13 cellular contexts compared by ENCODE assay signal in the genomic region with DNA sequence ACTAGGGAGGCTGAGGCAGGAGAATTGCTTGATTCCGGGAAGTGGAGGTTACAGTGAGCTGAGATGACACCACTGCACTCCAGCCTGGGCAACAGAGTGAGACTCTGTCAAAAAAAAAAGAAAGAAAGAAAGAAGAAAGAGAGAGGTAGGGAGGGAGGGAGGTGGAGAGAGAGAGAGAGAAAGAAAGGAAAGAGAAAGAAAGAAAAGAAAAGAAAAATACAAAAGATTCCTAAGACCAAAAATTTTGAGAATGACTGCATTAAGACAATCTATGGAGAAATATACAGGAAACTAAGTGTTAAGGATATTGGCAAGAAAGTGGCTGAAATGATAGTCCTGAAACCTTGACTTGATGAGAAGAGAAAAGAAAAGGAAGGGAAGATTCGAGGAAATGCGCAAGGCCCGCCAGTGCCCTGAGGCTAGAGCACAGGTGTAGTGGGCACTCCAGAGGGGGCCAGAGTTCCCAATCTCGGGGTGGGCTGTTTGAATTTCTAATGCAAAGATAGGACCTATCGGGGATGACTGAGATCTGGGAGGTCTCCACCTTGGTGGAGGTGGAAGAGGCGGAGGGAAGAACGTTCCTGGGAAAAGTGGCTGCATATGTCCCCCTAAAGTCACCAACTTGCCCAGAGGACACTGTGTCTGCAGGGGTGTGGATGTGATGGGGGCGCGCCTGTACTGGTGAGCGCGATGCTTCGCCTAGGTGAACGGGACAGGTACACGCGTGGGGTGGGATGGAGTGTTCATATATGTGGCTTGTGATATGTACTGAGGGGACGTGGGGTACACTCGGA. TPM values are rescaled to one million over a fixed set of nuclear protein-coding genes. Genes with fewer than 3 reads are reported as not detected.
A peak's percentile ranks its signal among the peaks of the same experiment; 100 is the strongest.
DNase-seq lines count a peak whose midpoint lies in the region; ATAC-seq, FAIRE-seq and TF ChIP-seq lines count a peak whose summit lies in the region.
"Had no signal": no experiment of that assay in that cellular context is flagged by ENCODE, and none has a peak within 500 bp of the region (broad histone marks: within the 10 kb centered on the region; RNA-seq: fewer than 3 reads in every experiment).

No MANE protein-coding gene starts in this region.

- in situ Hi-C loops in GM12878 (cut with MboI), result no loop called here
- in situ Hi-C loops in gastrocnemius medialis (cut with MboI; ENCODE audit: low sequenced_read_pairs in 4 of 4), result no loop called here

- RAD21 ChIA-PET in HCT116 (lab: Charles Lee; ENCODE audit: low non-redundant PET in 1 of 2, low total read pairs in 2 of 2, uncharacterized antibody in 2 of 2, unreplicated experiment in 2 of 2) (no interaction called here), GM12878 (lab: Charles Lee; ENCODE audit: unreplicated experiment) (interaction anchor here (0.8 to 5.0 kb wide), 7 partner anchors 27 to 133 kb away, joined by 3 to 30 read pairs (median 4); no protein-coding TSS in a partner anchor)

- H3K27ac ChIP-seq in HCT116 (ENCODE audit: low read depth, low read length) (no peak overlapping the region), GM12878 (ENCODE audit: control insufficient read depth, insufficient read depth) (no peak overlapping the region), gastrocnemius medialis (no peak overlapping the region)
- H3K27ac ChIP-seq: SJCRH30 had no signal

- intact Hi-C loops in HCT116 (cut with micrococcal nuclease), result no loop called here
- intact Hi-C loops in GM12878 (cut with micrococcal nuclease; ENCODE audit: unreplicated experiment), result no loop called here
- intact Hi-C loops in gastrocnemius medialis (cut with DNase I; ENCODE audit: low total_unique reads), result loop anchor here (5.0 kb wide), 1 partner anchor 131 kb away; no protein-coding TSS in a partner anchor

- CTCF ChIA-PET in HCT116 (lab: Charles Lee) (interaction anchor here (2.2 kb wide), 1 partner anchor 134 kb away, joined by 6 read pairs; no protein-coding TSS in a partner anchor), GM12878 (lab: Yijun Ruan, JAX) (interaction anchor here (1.0 to 6.6 kb wide), 8 partner anchors 22 to 133 kb away, joined by 3 to 77 read pairs (median 6); partner anchors contain the start of gene SCNN1G)

- H3K4me3 ChIP-seq in HCT116 (replicated peaks in 1 of 2; ENCODE audit: low read depth in 1 of 2, low read length in 2 of 2) (peak overlapping the region; percentile 26 to 52; a peak in 3 of 4 replicates), GM12878 (0 out of 2 replicates have a peak overlapping the region, but pooled peaks have one; percentile 41), iPS-18c (ENCODE audit: insufficient read depth, low read depth, low read length) (peak overlapping the region; percentile 65), gastrocnemius medialis (peak overlapping the region in 3 of 4 donors; percentile 39 to 50 (median 46))
- H3K4me3 ChIP-seq: SJCRH30 had no signal

- TF ChIP-seq EP300 in GM12878 (IDR thresholded peaks at IDR 0.05; ENCODE audit: borderline replicate concordance in 1 of 2, control insufficient read depth in 1 of 2, low read depth in 2 of 2, low read length in 2 of 2), result no peak

- TF ChIP-seq POLR2A in HCT116 (IDR thresholded peaks at IDR 0.05; ENCODE audit: borderline replicate concordance, extremely low read depth, insufficient read depth, insufficient read length) (no peak), GM12878 (IDR thresholded peaks at IDR 0.05; ENCODE audit: low read depth, low read length) (no peak), gastrocnemius medialis (IDR thresholded peaks at IDR 0.05) (no peak)

- 41% methylated on average over 16 of the region's 18 CpGs for WGBS in GM12878 (ENCODE audit: insufficient coverage, insufficient replicate concordance, low lambda C conversion rate, missing lambda C conversion rate)

- FAIRE-seq in GM12878 (lab: Jason Lieb, UNC), result no peak

- no peaks in the 10 kb centered on the region; a peak in 1 of 4 replicates for H3K4me1 ChIP-seq in HCT116 (ENCODE audit: control insufficient read depth in 1 of 2, insufficient read depth in 2 of 2, low read length in 2 of 2)
- H3K4me1 ChIP-seq in GM12878 (ENCODE audit: control insufficient read depth, insufficient read depth, low read length), result peaks cover 5% of the 10 kb centered on the region; the same call in 1 of the 2 replicates
- no peaks in the 10 kb centered on the region for H3K4me1 ChIP-seq in gastrocnemius medialis
- H3K4me1 ChIP-seq: SJCRH30 had no signal

- TF ChIP-seq CTCF in HCT116 (IDR thresholded peaks at IDR 0.05 in 2 of 3, conservative IDR thresholded peaks at IDR 0.05 in 1 of 3; ENCODE audit: borderline replicate concordance in 1 of 3, insufficient read depth in 1 of 3, low read depth in 2 of 3, low read length in 2 of 3), result no peak
- TF ChIP-seq CTCF in GM12878 (IDR thresholded peaks at IDR 0.05 in 2 of 3, conservative IDR thresholded peaks at IDR 0.05 in 1 of 3; ENCODE audit: control insufficient read depth in 2 of 3, extremely low read depth in 1 of 3, insufficient read depth in 1 of 3, low read depth in 3 of 3, low read length in 3 of 3), result no peak
- TF ChIP-seq CTCF in gastrocnemius medialis (IDR thresholded peaks at IDR 0.05 in 4 of 5, conservative IDR thresholded peaks at IDR 0.05 in 1 of 5), result no peak

- H3K4me2 ChIP-seq in HCT116 (ENCODE audit: low read length) (peak overlapping the region; percentile 70), GM12878 (ENCODE audit: control insufficient read depth, insufficient read depth) (peak overlapping the region; percentile 61)

- no TSS peak for BruUV-seq in HCT116 (replicated peaks; lab: Mats Ljungman, UMichigan)
- BruUV-seq in GM12878 (replicated peaks; lab: Mats Ljungman, UMichigan), result no TSS peak

- TF ChIP-seq RAD21 in HCT116 (IDR thresholded peaks at IDR 0.05; ENCODE audit: low read depth), result no peak
- TF ChIP-seq RAD21 in GM12878 (IDR thresholded peaks at IDR 0.05; ENCODE audit: insufficient read depth, low read depth, low read length), result no peak

- ATAC-seq in HCT116 (no peak), GM12878 (peak; percentile 14), gastrocnemius medialis (no peak), GM18868 (IDR thresholded peaks at IDR 0.05; ENCODE audit: unreplicated experiment) (no peak), HG02623 (IDR thresholded peaks at IDR 0.05; ENCODE audit: unreplicated experiment) (no peak)
- ATAC-seq: activated CD4-positive, alpha-beta T cell treated with anti-CD3 and anti-CD28 coated beads for 36 hours had no signal

- no peaks in the 10 kb centered on the region for H3K79me2 ChIP-seq in HCT116 (ENCODE audit: insufficient read depth, low read length)
- H3K79me2 ChIP-seq in GM12878 (ENCODE audit: control insufficient read depth, insufficient read depth, low read length), result no peaks in the 10 kb centered on the region

- H2AFZ ChIP-seq in HCT116 (ENCODE audit: low read depth, low read length, poor library complexity, severe bottlenecking) (no peak overlapping the region), GM12878 (ENCODE audit: control insufficient read depth, low read depth, low read length) (no peak overlapping the region; the same call in none of the 2 replicates)

- no peaks in the 10 kb centered on the region for H3K9me2 ChIP-seq in HCT116 (ENCODE audit: insufficient read depth)

- H3K27me3 ChIP-seq in HCT116 (ENCODE audit: insufficient read depth, low read length) (peaks cover 10% of the 10 kb centered on the region; the same call in 1 of the 2 replicates), GM12878 (replicated peaks in 1 of 2; ENCODE audit: control insufficient read depth in 2 of 2, insufficient read depth in 2 of 2, low read length in 1 of 2) (peaks cover 2 to 3% of the 10 kb centered on the region in 2 experiments; a peak in 2 of 4 replicates), gastrocnemius medialis (peaks cover 25 to 28% (median 28%) of the 10 kb centered on the region in 3 donors)
- H3K27me3 ChIP-seq: SJCRH30 had no signal

- POLR2A ChIA-PET in HCT116 (lab: Charles Lee), result interaction anchor here (0.6 kb wide), 1 partner anchor 9 kb away, joined by 8 read pairs; no protein-coding TSS in a partner anchor
- POLR2A ChIA-PET in GM12878 (lab: Charles Lee), result interaction anchor here (0.7 kb wide), 1 partner anchor 29 kb away, joined by 3 read pairs; no protein-coding TSS in a partner anchor

- H3K9me3 ChIP-seq in HCT116 (ENCODE audit: control insufficient read depth in 1 of 2, insufficient read depth in 1 of 2, low read depth in 1 of 2, low read length in 2 of 2) (no peaks in the 10 kb centered on the region), GM12878 (replicated peaks; ENCODE audit: control insufficient read depth, insufficient read depth, low read length) (no peaks in the 10 kb centered on the region), iPS-18c (ENCODE audit: control insufficient read depth, insufficient read depth, low read length) (peaks cover 6% of the 10 kb centered on the region), gastrocnemius medialis (no peaks in the 10 kb centered on the region)
- H3K9me3 ChIP-seq: mucosa of descending colon, SJCRH30 had no signal

- H3K9ac ChIP-seq in HCT116 (ENCODE audit: low read length) (no peak overlapping the region), GM12878 (ENCODE audit: control insufficient read depth, insufficient read depth, low read length) (no peak overlapping the region)

- no peaks in the 10 kb centered on the region for H4K20me1 ChIP-seq in HCT116 (ENCODE audit: insufficient read depth)
- H4K20me1 ChIP-seq in GM12878 (ENCODE audit: control insufficient read depth, insufficient read depth), result no peaks in the 10 kb centered on the region

- DNase-seq in HCT116 (ENCODE audit: low read depth, low spot score) (no peak), GM12878 (ENCODE audit: low read depth, low spot score) (no peak), gastrocnemius medialis (no peak), cerebellar cortex (ENCODE audit: low spot score) (no peak)
- DNase-seq in activated CD4-positive, alpha-beta T cell treated with anti-CD3 and anti-CD28 coated beads for 4 hours, result no peak
- DNase-seq: Kasumi-1, NCI-H2227 treated with DMSO at 0.1 percent for 48 hours, SJCRH30 had no signal

- H3K36me3 ChIP-seq in HCT116 (ENCODE audit: control insufficient read depth in 1 of 2, insufficient read depth in 2 of 2, low read length in 2 of 2) (no peaks in the 10 kb centered on the region), GM12878 (ENCODE audit: control insufficient read depth in 2 of 2, insufficient read depth in 2 of 2, low read length in 1 of 2) (no peaks in the 10 kb centered on the region), gastrocnemius medialis (no peaks in the 10 kb centered on the region)
- H3K36me3 ChIP-seq: SJCRH30 had no signal

- SMC1A ChIA-PET in GM12878 (lab: Charles Lee; ENCODE audit: uncharacterized antibody, unreplicated experiment), result interaction anchor here (0.9 to 4.2 kb wide), 8 partner anchors 22 to 133 kb away, joined by 3 to 23 read pairs (median 5); no protein-coding TSS in a partner anchor

RNA-seq across cellular contexts. Expression of gene SCNN1B, which starts 0.7 kb away (rescaled TPM):
- total RNA-seq in HCT116 (2021; ENCODE audit: unreplicated experiment) (0.37 TPM), GM12878 (2014; rRNA removed) (0.22 and 0.28 TPM in 2 replicates), GM12878 (2014; rRNA removed; fragmentation: Illumina TruSeq; extraction: Trizol) (0.37 and 0.58 TPM in 2 replicates), GM12878 (2021) (0.49 and 0.80 TPM in 2 replicates), gastrocnemius medialis (1 to 10 TPM in 2 of 4 donors, under 1 TPM in 2; 0.81 to 2.3 (median 0.99) TPM)
- polyA plus RNA-seq in HCT116 (2012), result 0.07 and 0.14 TPM in 2 replicates
- total RNA-seq in GM12878 (2013; cell fraction: nucleolus; rRNA removed), result 0.98 and 1.5 TPM in 2 replicates
- 1.3 TPM for polyA plus RNA-seq in GM12878 (2011; ENCODE audit: low read depth)
- polyA plus RNA-seq in GM12878 (2011; rRNA removed) (0.59 and 1.5 TPM in 2 replicates), GM12878 (2014; fragmentation: Illumina TruSeq; extraction: Trizol) (0.10 and 0.69 TPM in 2 replicates), GM12878 (2014; fragmentation: Nextera tagmentation; extraction: Ambion mirVana) (1 to 10 TPM in 1 of 2 experiments, under 1 TPM in 1; 0.99 to 1.3 TPM), GM12878 (2014; rRNA removed) (0.27 and 0.51 TPM in 2 replicates), GM12878 (2016; fragmentation: Nextera tagmentation; extraction: Ambion mirVana) (under 1 TPM; 0.44 to 0.82 TPM)
- polyA plus RNA-seq in GM12878 (2011; cell fraction: cytosol; rRNA removed), result 1.1 and 1.3 TPM in 2 replicates
- 2.0 and 2.9 TPM in 2 replicates for polyA plus RNA-seq in GM12878 (2011; cell fraction: nucleus; rRNA removed)
- 0.68 and 1.5 TPM in 2 replicates for polyA plus RNA-seq in GM12878 (2012)
- 1.0 and 2.6 TPM in 2 replicates for polyA minus RNA-seq in GM12878 (2011; rRNA and poly(A)+ RNA removed)
- 0.94 and 1.2 TPM in 2 replicates for polyA minus RNA-seq in GM12878 (2011; cell fraction: cytosol; rRNA and poly(A)+ RNA removed)
- polyA minus RNA-seq in GM12878 (2011; cell fraction: nucleus; rRNA and poly(A)+ RNA removed), result 0.38 and 0.60 TPM in 2 replicates
- total RNA-seq: activated CD4-positive, alpha-beta T cell treated with anti-CD3 and anti-CD28 coated beads for 36 hours; SJCRH30 had no signal
